In genomic region chr5:1657161-1657741, GRCh38 we compare ENCODE assay signal across 13 cellular contexts.
"Had no signal": no experiment of that assay in that cellular context is flagged by ENCODE, and none has a peak within 500 bp of the region (broad histone marks: within the 10 kb centered on the region; RNA-seq: fewer than 3 reads in every experiment).

No MANE protein-coding gene starts in this region.

- DNase-seq: activated CD4-positive, alpha-beta T cell treated with anti-CD3 and anti-CD28 coated beads for 4 hours; activated naive CD8-positive, alpha-beta T cell treated with anti-CD3 and anti-CD28 coated beads, Interleukin-2, amount 10 ng/mL, durations not matched to agents 7 days and 5 days; anterior cingulate cortex; dermis blood vessel endothelial cell; immature natural killer cell; left colon; mesenchymal stem cell; nephron progenitor cell; ovary; stimulated activated CD4-positive, alpha-beta T cell treated with anti-CD3 and anti-CD28 coated beads, Interleukin-4, amount 100 ng/mL, for 24 hours; stomach; T-helper 9 cell had no signal

- H3K27me3 ChIP-seq: ovary had no signal

- H3K4me3 ChIP-seq: ovary, stomach, thoracic aorta had no signal

- H3K27ac ChIP-seq: ovary, stomach, thoracic aorta had no signal

- H3K36me3 ChIP-seq: ovary, stomach, thoracic aorta had no signal

- H3K9me3 ChIP-seq: ovary, stomach, thoracic aorta had no signal

- ATAC-seq: left colon had no signal
